In the genomic region with DNA sequence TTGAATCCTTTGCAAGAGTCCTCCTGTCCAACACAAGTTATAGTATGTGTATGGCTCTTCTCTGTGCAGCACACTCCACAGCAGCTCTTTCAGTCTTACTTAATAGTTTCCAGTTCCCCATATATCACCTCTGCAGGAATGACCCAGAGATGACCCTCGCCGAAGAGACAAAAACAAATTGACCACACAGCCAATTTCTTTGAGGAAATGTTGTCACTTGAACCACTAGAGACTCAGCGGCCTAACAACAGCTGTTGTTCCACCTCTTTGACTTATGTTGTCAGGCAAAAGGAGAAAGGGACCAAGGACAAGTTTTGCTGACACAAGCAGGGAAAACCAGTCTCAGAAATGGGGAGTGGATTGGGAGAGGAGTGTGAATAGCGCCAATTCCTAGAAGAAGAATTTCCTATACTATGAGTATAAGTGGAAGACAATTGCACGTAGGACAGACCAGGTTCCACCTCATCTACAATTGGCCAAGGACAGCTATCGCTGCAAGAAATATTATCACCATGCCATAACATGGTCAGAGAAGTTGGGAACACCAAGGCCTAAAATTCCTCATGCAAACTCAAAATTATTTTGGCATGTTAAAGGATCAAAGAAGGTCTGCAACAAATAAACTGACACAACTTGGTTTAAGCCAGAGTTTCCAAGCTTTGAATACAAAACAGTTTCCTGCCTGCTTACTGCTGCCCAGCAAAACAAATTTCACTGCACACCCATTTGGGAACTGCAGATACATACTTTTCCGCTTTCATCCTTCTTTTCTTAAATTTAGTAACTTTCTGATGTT, we compare ENCODE assay signal across 13 cellular contexts. TPM values are rescaled to one million over a fixed set of nuclear protein-coding genes. Genes with fewer than 3 reads are reported as not detected.
DNase-seq lines count a peak whose midpoint lies in the region; ATAC-seq, FAIRE-seq and TF ChIP-seq lines count a peak whose summit lies in the region.
"Had no signal": no experiment of that assay in that cellular context is flagged by ENCODE, and none has a peak within 500 bp of the region (broad histone marks: within the 10 kb centered on the region; RNA-seq: fewer than 3 reads in every experiment).

No MANE protein-coding gene starts in this region.

- in situ Hi-C loops in K562 (cut with MboI), result no loop called here

- H3K79me2 ChIP-seq in K562 (ENCODE audit: control insufficient read depth, insufficient read depth, low read length), result no peaks in the 10 kb centered on the region

- no peak overlapping the region for H3K4me2 ChIP-seq in K562 (ENCODE audit: insufficient read depth, low read length)
- H3K4me2 ChIP-seq: KMS-11 had no signal

- no peak for TF ChIP-seq EP300 in K562 (IDR thresholded peaks at IDR 0.05; ENCODE audit: low read length)

- WGBS in K562 (ENCODE audit: insufficient coverage, low coverage, missing lambda C conversion rate), result 17% methylated on average over 7 of the region's 7 CpGs

- no peaks in the 10 kb centered on the region for H3K9me3 Mint-ChIP-seq in Calu3 (ENCODE audit: low read depth, unreplicated experiment)
- H3K9me3 Mint-ChIP-seq: CD4-positive, CD25-positive, alpha-beta regulatory T cell; immature natural killer cell had no signal

- no peak overlapping the region for H3K9ac ChIP-seq in K562 (ENCODE audit: insufficient read depth in 1 of 2, low read depth in 2 of 2, low read length in 2 of 2)
- H3K9ac ChIP-seq: KMS-11 had no signal

- no peak overlapping the region for H3K4me3 Mint-ChIP-seq in Calu3 (ENCODE audit: low read depth, unreplicated experiment)
- H3K4me3 Mint-ChIP-seq: CD4-positive, CD25-positive, alpha-beta regulatory T cell; immature natural killer cell had no signal

- H3K9me3 ChIP-seq in K562 (replicated peaks; ENCODE audit: control insufficient read depth, insufficient read depth, low read depth, low read length), result no peaks in the 10 kb centered on the region

- FAIRE-seq in K562 (lab: Jason Lieb, UNC), result no peak

- no peak overlapping the region for H3K27ac ChIP-seq in K562 (ENCODE audit: extremely low read depth, low read depth, low read length)
- H3K27ac ChIP-seq: KMS-11 had no signal

- CTCF ChIA-PET in K562 (lab: Yijun Ruan, JAX; ENCODE audit: low intra/inter-chr PET ratio), result no interaction called here
- CTCF ChIA-PET in Calu3 (lab: Charles Lee), result no interaction called here

- H3K9me1 ChIP-seq in K562 (ENCODE audit: control insufficient read depth, insufficient read depth, low read length), result no peaks in the 10 kb centered on the region

- POLR2A ChIA-PET in K562 (lab: Yijun Ruan, JAX), result no interaction called here

- no peak for TF ChIP-seq RAD21 in K562 (CRISPR knock-in tag; conservative IDR thresholded peaks at IDR 0.05 in 1 of 2, IDR thresholded peaks at IDR 0.05 in 1 of 2)

- H3K27ac Mint-ChIP-seq in Calu3 (ENCODE audit: unreplicated experiment), result no peak overlapping the region
- H3K27ac Mint-ChIP-seq: CD4-positive, CD25-positive, alpha-beta regulatory T cell had no signal

- H3K4me3 ChIP-seq in K562, result no peak overlapping the region

- BruUV-seq in K562 (replicated peaks; lab: Mats Ljungman, UMichigan), result no TSS peak
- BruUV-seq in Calu3 (replicated peaks; lab: Mats Ljungman, UMichigan), result no TSS peak

- H3K36me3 Mint-ChIP-seq in Calu3 (ENCODE audit: insufficient read depth, unreplicated experiment), result no peaks in the 10 kb centered on the region
- H3K36me3 Mint-ChIP-seq: CD4-positive, CD25-positive, alpha-beta regulatory T cell had no signal

- H3K4me1 ChIP-seq in K562 (replicated peaks in 1 of 2; ENCODE audit: control insufficient read depth in 2 of 2, insufficient read depth in 2 of 2, low read length in 2 of 2), result no peaks in the 10 kb centered on the region; a peak in 2 of 5 replicates

- peak; percentile 64 for ATAC-seq in GM18499 (IDR thresholded peaks at IDR 0.05; ENCODE audit: insufficient read depth, unreplicated experiment)
- ATAC-seq in GM21515 (IDR thresholded peaks at IDR 0.05; ENCODE audit: unreplicated experiment), result peak; percentile 69
- ATAC-seq in HG03442 (IDR thresholded peaks at IDR 0.05; ENCODE audit: unreplicated experiment), result peak; percentile 69
- ATAC-seq in K562, result peak; percentile 26; the same call in 1 of the 3 replicates
- no peak for ATAC-seq in GM21528 (IDR thresholded peaks at IDR 0.05; ENCODE audit: low FRiP score, unreplicated experiment)
- ATAC-seq: Panc1 had no signal

- H2AFZ ChIP-seq in K562 (ENCODE audit: low read depth, low read length), result no peak overlapping the region

- H3K36me3 ChIP-seq in K562 (ENCODE audit: control insufficient read depth, insufficient read depth, low read length), result no peaks in the 10 kb centered on the region

- DNase-seq in K562 (ENCODE audit: extremely low read depth in 1 of 4, low spot score in 3 of 4) (peak in 1 of 4 experiments; percentile 7), AG08395 (ENCODE audit: low spot score) (no peak), Calu3 (no peak), HUDEP-2 (lab: John Stamatoyannopoulos, UW; ENCODE audit: unreplicated experiment in 76 of 76) (no peak)
- DNase-seq: activated CD4-positive, CD25-positive, alpha-beta regulatory T cell treated with anti-CD3 and anti-CD28 coated beads, Interleukin-2, amount 50 U/mL, for 72 hours; CD4-positive, CD25-positive, alpha-beta regulatory T cell; immature natural killer cell had no signal

- TF ChIP-seq CTCF in K562 (IDR thresholded peaks at IDR 0.05 in 2 of 3, conservative IDR thresholded peaks at IDR 0.05 in 1 of 3; ENCODE audit: insufficient read depth in 2 of 3, low read depth in 1 of 3, low read length in 3 of 3), result no peak
- TF ChIP-seq CTCF in Calu3 (IDR thresholded peaks at IDR 0.05; ENCODE audit: unreplicated experiment), result no peak

- intact Hi-C loops in K562 (cut with micrococcal nuclease) (no loop called here), Calu3 (cut with micrococcal nuclease; ENCODE audit: unreplicated experiment) (no loop called here)

- no peaks in the 10 kb centered on the region for H4K20me1 ChIP-seq in K562 (replicated peaks; ENCODE audit: control insufficient read depth, insufficient read depth, low read length)

- peaks cover 15% of the 10 kb centered on the region for H3K4me1 Mint-ChIP-seq in Calu3 (ENCODE audit: low read depth, unreplicated experiment)
- H3K4me1 Mint-ChIP-seq: CD4-positive, CD25-positive, alpha-beta regulatory T cell had no signal

- TF ChIP-seq POLR2A in K562 (conservative IDR thresholded peaks at IDR 0.05), result no peak

- H3K27me3 ChIP-seq in K562 (ENCODE audit: control insufficient read depth in 2 of 2, insufficient read depth in 2 of 2, low read length in 2 of 2), result peaks cover 0 to 9% of the 10 kb centered on the region in 2 experiments; a peak in 2 of 5 replicates

- H3K27me3 Mint-ChIP-seq in Calu3 (ENCODE audit: unreplicated experiment), result peaks cover 17% of the 10 kb centered on the region

TF ChIP-seq in K562, 482 proteins besides CTCF, POLR2A, EP300 and RAD21:
- no peak for TF ChIP-seq ZFP30 (CRISPR knock-in tag; IDR thresholded peaks at IDR 0.05; ENCODE audit: borderline replicate concordance)
- TF ChIP-seq, protein P1, sequence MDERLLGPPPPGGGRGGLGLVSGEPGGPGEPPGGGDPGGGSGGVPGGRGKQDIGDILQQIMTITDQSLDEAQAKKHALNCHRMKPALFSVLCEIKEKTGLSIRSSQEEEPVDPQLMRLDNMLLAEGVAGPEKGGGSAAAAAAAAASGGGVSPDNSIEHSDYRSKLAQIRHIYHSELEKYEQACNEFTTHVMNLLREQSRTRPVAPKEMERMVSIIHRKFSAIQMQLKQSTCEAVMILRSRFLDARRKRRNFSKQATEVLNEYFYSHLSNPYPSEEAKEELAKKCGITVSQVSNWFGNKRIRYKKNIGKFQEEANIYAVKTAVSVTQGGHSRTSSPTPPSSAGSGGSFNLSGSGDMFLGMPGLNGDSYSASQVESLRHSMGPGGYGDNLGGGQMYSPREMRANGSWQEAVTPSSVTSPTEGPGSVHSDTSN (CRISPR knock-in tag; IDR thresholded peaks at IDR 0.05; ENCODE audit: low read depth), result no peak
- TF ChIP-seq, protein P1 (tag; conservative IDR thresholded peaks at IDR 0.05; ENCODE audit: low read depth), result peak; percentile 73
- TF ChIP-seq NR2C2 (CRISPR knock-in tag; IDR thresholded peaks at IDR 0.05), result no peak
- peak; percentile 40; the same call in 1 of the 2 replicates for TF ChIP-seq NR2C2 (tag; IDR thresholded peaks at IDR 0.05)
- TF ChIP-seq MEIS2 (IDR thresholded peaks at IDR 0.05; ENCODE audit: partially characterized antibody), result peak; percentile 47
- peak; percentile 93 for TF ChIP-seq ZNF239 (CRISPR knock-in tag; IDR thresholded peaks at IDR 0.05)

RNA-seq across cellular contexts. Expression of a gene that starts 41.7 kb away (rescaled TPM):
- total RNA-seq in K562 (2011; cell fraction: chromatin; rRNA removed; ENCODE audit: low replicate concordance), result 2.6 and 12.8 TPM in 2 replicates
- total RNA-seq in K562 (2011; cell fraction: nucleolus; rRNA removed), result 0.67 and 1.8 TPM in 2 replicates
- total RNA-seq in K562 (2011; cell fraction: nucleoplasm; rRNA removed), result 2.0 and 4.1 TPM in 2 replicates
- total RNA-seq in K562 (2014; rRNA removed) (0.95 and 1.0 TPM in 2 replicates), K562 (2014; rRNA removed; fragmentation: Illumina TruSeq; extraction: Trizol) (2.1 and 2.2 TPM in 2 replicates), K562 (2015; rRNA removed; fragmentation: Illumina TruSeq; extraction: Trizol) (2.1 and 2.5 TPM in 2 replicates), K562 (2021) (2.9 and 3.3 TPM in 2 replicates), Calu3 (2022) (2.5 and 4.4 TPM in 2 replicates)
- polyA plus RNA-seq in K562 (2011; rRNA removed) (0.99 and 1.1 TPM in 2 replicates), K562 (2014; fragmentation: Illumina TruSeq; extraction: Trizol) (0.88 and 0.96 TPM in 2 replicates), K562 (2014; fragmentation: Nextera tagmentation; extraction: Ambion mirVana) (under 1 TPM; 0.21 to 0.44 TPM), K562 (2014; rRNA removed) (0.49 and 0.74 TPM in 2 replicates)
- 0.24 and 0.93 TPM in 2 replicates for polyA plus RNA-seq in K562 (2011; cell fraction: cytosol; rRNA removed)
- polyA plus RNA-seq in K562 (2011; cell fraction: nucleus; rRNA removed), result 1.0 and 1.7 TPM in 2 replicates
- 0.73 and 1.5 TPM in 2 replicates for polyA plus RNA-seq in K562 (2012)
- polyA minus RNA-seq in K562 (2011; rRNA and poly(A)+ RNA removed), result 3.8 and 5.3 TPM in 2 replicates
- polyA minus RNA-seq in K562 (2011; cell fraction: cytosol; rRNA and poly(A)+ RNA removed), result 0.95 and 1.0 TPM in 2 replicates
- polyA minus RNA-seq in K562 (2011; cell fraction: nucleus; rRNA and poly(A)+ RNA removed), result 2.7 and 4.4 TPM in 2 replicates
